In genomic region chr3:12541625-12542024, GRCh38 we compare ENCODE assay signal across 14 cellular contexts. TPM values are rescaled to one million over a fixed set of nuclear protein-coding genes. Genes with fewer than 3 reads are reported as not detected.
DNase-seq lines count a peak whose midpoint lies in the region; ATAC-seq, FAIRE-seq and TF ChIP-seq lines count a peak whose summit lies in the region.
"Had no signal": no experiment of that assay in that cellular context is flagged by ENCODE, and none has a peak within 500 bp of the region (broad histone marks: within the 10 kb centered on the region; RNA-seq: fewer than 3 reads in every experiment).

No MANE protein-coding gene starts in this region.

- no peak overlapping the region for H3K4me2 ChIP-seq in HepG2 (ENCODE audit: low read depth, low read length)

- no peak overlapping the region for H2AFZ ChIP-seq in HepG2 (ENCODE audit: low read length)

- H3K27ac ChIP-seq in HepG2 (ENCODE audit: extremely low read length, insufficient read depth, low read length), result no peak overlapping the region
- H3K27ac ChIP-seq: RWPE1, vagina, VCaP had no signal

- H3K79me2 ChIP-seq in HepG2 (ENCODE audit: insufficient read depth, low read length), result no peaks in the 10 kb centered on the region

- TF ChIP-seq POLR2A in HepG2 (IDR thresholded peaks at IDR 0.05; ENCODE audit: insufficient read depth in 1 of 2, low read depth in 2 of 2, low read length in 2 of 2), result no peak

- H3K27me3 ChIP-seq in H7 (ENCODE audit: control insufficient read depth, insufficient read depth, low read length), result no peaks in the 10 kb centered on the region
- no peaks in the 10 kb centered on the region for H3K27me3 ChIP-seq in HepG2 (ENCODE audit: control insufficient read depth in 1 of 2, insufficient read depth in 2 of 2, low read length in 2 of 2)
- H3K27me3 ChIP-seq: vagina had no signal

- no peak for TF ChIP-seq EP300 in HepG2 (IDR thresholded peaks at IDR 0.05; ENCODE audit: low read depth in 2 of 2, low read length in 2 of 2)
- no peak for TF ChIP-seq EP300 in HepG2 (CRISPR knock-in tag; IDR thresholded peaks at IDR 0.05; ENCODE audit: borderline replicate concordance)

- ATAC-seq in HepG2 (peak; percentile 69), HG02759 (IDR thresholded peaks at IDR 0.05; ENCODE audit: unreplicated experiment) (no peak), GM19351 (IDR thresholded peaks at IDR 0.05; ENCODE audit: unreplicated experiment) (no peak)

- POLR2A ChIA-PET in HepG2 (lab: Yijun Ruan, JAX), result no interaction called here

- H3K9me3 ChIP-seq in HepG2 (ENCODE audit: low read length), result no peaks in the 10 kb centered on the region
- H3K9me3 ChIP-seq: vagina had no signal

- no peak for TF ChIP-seq RAD21 in HepG2 (CRISPR knock-in tag; IDR thresholded peaks at IDR 0.05)

- intact Hi-C loops in HepG2 (cut with micrococcal nuclease; ENCODE audit: unreplicated experiment), result no loop called here

- WGBS in HepG2 (ENCODE audit: low lambda C conversion rate), result 81% methylated on average over 8 of the region's 8 CpGs

- no peak overlapping the region for H3K9ac ChIP-seq in HepG2 (ENCODE audit: insufficient read depth, low read depth, low read length)

- H3K36me3 ChIP-seq in H7 (replicated peaks; ENCODE audit: control insufficient read depth, insufficient read depth, low read length) (no peaks in the 10 kb centered on the region; the same call in 1 of the 2 replicates), HepG2 (replicated peaks in 1 of 2; ENCODE audit: control insufficient read depth in 1 of 2, insufficient read depth in 2 of 2, low read length in 2 of 2) (peaks cover 0 to 6% of the 10 kb centered on the region in 2 experiments; a peak in 1 of 5 replicates)

- H3K4me3 ChIP-seq in AG10803 (ENCODE audit: low read length), result no peak overlapping the region
- no peak overlapping the region for H3K4me3 ChIP-seq in H7 (ENCODE audit: insufficient read depth, low read depth, low read length)
- H3K4me3 ChIP-seq in HepG2 (replicated peaks in 1 of 3; ENCODE audit: insufficient read depth in 1 of 3, low read depth in 2 of 3, low read length in 3 of 3), result no peak overlapping the region
- H3K4me3 ChIP-seq: vagina had no signal

- no peak for FAIRE-seq in HepG2 (lab: Jason Lieb, UNC)
- FAIRE-seq: astrocyte had no signal

- TF ChIP-seq CTCF in AG10803 (conservative IDR thresholded peaks at IDR 0.05; ENCODE audit: low read length), result peak; percentile 39
- peak; percentile 45 for TF ChIP-seq CTCF in HepG2 (CRISPR knock-in tag; IDR thresholded peaks at IDR 0.05)

- no peaks in the 10 kb centered on the region for H4K20me1 ChIP-seq in HepG2 (ENCODE audit: insufficient read depth, low read length)

- in situ Hi-C loops in HepG2 (cut with HindIII; ENCODE audit: extremely low pct_ligation_motif_present, low pct_unique_long_range_greater_than_20kb), result no loop called here

- H3K4me1 ChIP-seq in HepG2 (ENCODE audit: insufficient read depth, low read length), result no peaks in the 10 kb centered on the region
- H3K4me1 ChIP-seq: vagina had no signal

- CTCF ChIA-PET in HepG2 (lab: Yijun Ruan, JAX; ENCODE audit: low intra/inter-chr PET ratio, low total read pairs), result no interaction called here

- DNase-seq in AG10803 (ENCODE audit: low read depth) (no peak), H7 (peak; percentile 59), cerebellar cortex (ENCODE audit: low spot score) (peak; percentile 60), HepG2 (ENCODE audit: low spot score) (no peak), MV-4-11 (lab: John Stamatoyannopoulos, UW) (no peak)
- no peak for DNase-seq in stimulated activated CD4-positive, alpha-beta T cell treated with anti-CD3 and anti-CD28 coated beads, Interleukin-15, amount 100 ng/mL, for 24 hours
- DNase-seq: activated T-cell treated with anti-CD3 and anti-CD28 coated beads, Interleukin-2, amount 50 U/mL, for 1 hour had no signal

- BruUV-seq in HepG2 (replicated peaks; lab: Mats Ljungman, UMichigan), result no TSS peak

RNA-seq across cellular contexts. Expression of gene MKRN2OS, which starts 3.7 kb away (rescaled TPM):
- total RNA-seq in H7 (2014; rRNA removed; shearing (Covaris generic)), result not detected in 2 replicates
- not detected in 2 replicates for total RNA-seq in HepG2 (2016; rRNA removed; fragmentation: Illumina TruSeq; extraction: Trizol)
- total RNA-seq in HepG2 (2016; cell fraction: cytosol; rRNA removed; fragmentation: Illumina TruSeq; extraction: Trizol; ENCODE audit: low read depth), result not detected in 2 replicates
- total RNA-seq in HepG2 (2016; cell fraction: insoluble cytoplasmic fraction; rRNA removed; fragmentation: Illumina TruSeq; extraction: Trizol), result not detected in 2 replicates
- total RNA-seq in HepG2 (2016; cell fraction: membrane; rRNA removed; fragmentation: Illumina TruSeq; extraction: Trizol), result not detected in 2 replicates
- total RNA-seq in HepG2 (2016; cell fraction: nucleus; rRNA removed; fragmentation: Illumina TruSeq; extraction: Trizol), result not detected in 2 replicates
- polyA plus RNA-seq in HepG2 (2011; rRNA removed), result not detected in 2 replicates
- 0.08 TPM in 1 of 2 replicates, not detected in the other for polyA plus RNA-seq in HepG2 (2011; cell fraction: cytosol; rRNA removed)
- polyA plus RNA-seq in HepG2 (2011; cell fraction: nucleus; rRNA removed), result not detected in 2 replicates
- polyA plus RNA-seq in HepG2 (2012), result 0.17 and 0.24 TPM in 2 replicates
- not detected in 2 replicates for polyA plus RNA-seq in HepG2 (2016; cell fraction: cytosol; fragmentation: Illumina TruSeq; extraction: Trizol; ENCODE audit: low read depth)
- polyA plus RNA-seq in HepG2 (2016; cell fraction: insoluble cytoplasmic fraction; fragmentation: Illumina TruSeq; extraction: Trizol; ENCODE audit: low read depth), result not detected in 2 replicates
- not detected in 2 replicates for polyA plus RNA-seq in HepG2 (2016; cell fraction: membrane; fragmentation: Illumina TruSeq; extraction: Trizol; ENCODE audit: low read depth)
- not detected in 2 replicates for polyA plus RNA-seq in HepG2 (2016; cell fraction: nucleus; fragmentation: Illumina TruSeq; extraction: Trizol; ENCODE audit: insufficient read depth, low read depth)
- not detected in 2 replicates for polyA minus RNA-seq in HepG2 (2011; rRNA and poly(A)+ RNA removed; ENCODE audit: low replicate concordance)
- polyA minus RNA-seq in HepG2 (2011; cell fraction: cytosol; rRNA and poly(A)+ RNA removed), result not detected in 2 replicates
- polyA minus RNA-seq in HepG2 (2011; cell fraction: nucleus; rRNA and poly(A)+ RNA removed), result not detected in 2 replicates
- total RNA-seq: vagina had no signal
- polyA plus RNA-seq: CD14-positive monocyte had no signal

RNA-seq across cellular contexts. Expression of gene MKRN2, which starts 15.3 kb away (rescaled TPM):
- total RNA-seq in H7 (2014; rRNA removed; shearing (Covaris generic)), result 29.0 TPM in 2 replicates
- total RNA-seq in HepG2 (2016; rRNA removed; fragmentation: Illumina TruSeq; extraction: Trizol), result 25.5 and 32.8 TPM in 2 replicates
- total RNA-seq in HepG2 (2016; cell fraction: cytosol; rRNA removed; fragmentation: Illumina TruSeq; extraction: Trizol; ENCODE audit: low read depth), result 6.0 and 6.3 TPM in 2 replicates
- total RNA-seq in HepG2 (2016; cell fraction: insoluble cytoplasmic fraction; rRNA removed; fragmentation: Illumina TruSeq; extraction: Trizol), result 26.0 and 33.1 TPM in 2 replicates
- total RNA-seq in HepG2 (2016; cell fraction: membrane; rRNA removed; fragmentation: Illumina TruSeq; extraction: Trizol), result 15.9 and 16.1 TPM in 2 replicates
- 16.1 and 18.3 TPM in 2 replicates for total RNA-seq in HepG2 (2016; cell fraction: nucleus; rRNA removed; fragmentation: Illumina TruSeq; extraction: Trizol)
- polyA plus RNA-seq in HepG2 (2011; rRNA removed), result 33.1 and 34.3 TPM in 2 replicates
- polyA plus RNA-seq in HepG2 (2011; cell fraction: cytosol; rRNA removed), result 37.5 and 39.8 TPM in 2 replicates
- 41.7 and 47.8 TPM in 2 replicates for polyA plus RNA-seq in HepG2 (2011; cell fraction: nucleus; rRNA removed)
- 22.8 and 24.6 TPM in 2 replicates for polyA plus RNA-seq in HepG2 (2012)
- polyA plus RNA-seq in HepG2 (2016; cell fraction: cytosol; fragmentation: Illumina TruSeq; extraction: Trizol; ENCODE audit: low read depth), result 4.6 and 5.8 TPM in 2 replicates
- polyA plus RNA-seq in HepG2 (2016; cell fraction: insoluble cytoplasmic fraction; fragmentation: Illumina TruSeq; extraction: Trizol; ENCODE audit: low read depth), result 33.0 and 34.3 TPM in 2 replicates
- polyA plus RNA-seq in HepG2 (2016; cell fraction: membrane; fragmentation: Illumina TruSeq; extraction: Trizol; ENCODE audit: low read depth), result 8.6 and 9.6 TPM in 2 replicates
- polyA plus RNA-seq in HepG2 (2016; cell fraction: nucleus; fragmentation: Illumina TruSeq; extraction: Trizol; ENCODE audit: insufficient read depth, low read depth), result 25.5 and 25.7 TPM in 2 replicates
- 54.0 and 55.3 TPM in 2 replicates for polyA minus RNA-seq in HepG2 (2011; rRNA and poly(A)+ RNA removed; ENCODE audit: low replicate concordance)
- 20.7 and 21.2 TPM in 2 replicates for polyA minus RNA-seq in HepG2 (2011; cell fraction: cytosol; rRNA and poly(A)+ RNA removed)
- 19.4 and 25.2 TPM in 2 replicates for polyA minus RNA-seq in HepG2 (2011; cell fraction: nucleus; rRNA and poly(A)+ RNA removed)

RNA-seq across cellular contexts. Expression of gene TSEN2, which starts 57.3 kb away (rescaled TPM):
- 17.1 and 19.3 TPM in 2 replicates for total RNA-seq in H7 (2014; rRNA removed; shearing (Covaris generic))
- 16.4 and 17.3 TPM in 2 replicates for total RNA-seq in HepG2 (2016; rRNA removed; fragmentation: Illumina TruSeq; extraction: Trizol)
- total RNA-seq in HepG2 (2016; cell fraction: cytosol; rRNA removed; fragmentation: Illumina TruSeq; extraction: Trizol; ENCODE audit: low read depth), result 8.7 and 13.6 TPM in 2 replicates
- 15.8 and 19.3 TPM in 2 replicates for total RNA-seq in HepG2 (2016; cell fraction: insoluble cytoplasmic fraction; rRNA removed; fragmentation: Illumina TruSeq; extraction: Trizol)
- total RNA-seq in HepG2 (2016; cell fraction: membrane; rRNA removed; fragmentation: Illumina TruSeq; extraction: Trizol), result 9.1 and 9.4 TPM in 2 replicates
- 21.4 and 24.3 TPM in 2 replicates for total RNA-seq in HepG2 (2016; cell fraction: nucleus; rRNA removed; fragmentation: Illumina TruSeq; extraction: Trizol)
- 11.0 and 11.5 TPM in 2 replicates for polyA plus RNA-seq in HepG2 (2011; rRNA removed)
- 3.9 and 4.1 TPM in 2 replicates for polyA plus RNA-seq in HepG2 (2011; cell fraction: cytosol; rRNA removed)
- 14.2 and 17.5 TPM in 2 replicates for polyA plus RNA-seq in HepG2 (2011; cell fraction: nucleus; rRNA removed)
- polyA plus RNA-seq in HepG2 (2012), result 8.1 and 9.3 TPM in 2 replicates
- polyA plus RNA-seq in HepG2 (2016; cell fraction: cytosol; fragmentation: Illumina TruSeq; extraction: Trizol; ENCODE audit: low read depth), result 2.0 and 2.5 TPM in 2 replicates
- 13.0 and 13.8 TPM in 2 replicates for polyA plus RNA-seq in HepG2 (2016; cell fraction: insoluble cytoplasmic fraction; fragmentation: Illumina TruSeq; extraction: Trizol; ENCODE audit: low read depth)
- polyA plus RNA-seq in HepG2 (2016; cell fraction: membrane; fragmentation: Illumina TruSeq; extraction: Trizol; ENCODE audit: low read depth), result 2.9 and 4.2 TPM in 2 replicates
- 28.7 and 33.4 TPM in 2 replicates for polyA plus RNA-seq in HepG2 (2016; cell fraction: nucleus; fragmentation: Illumina TruSeq; extraction: Trizol; ENCODE audit: insufficient read depth, low read depth)
- 19.0 and 68.2 TPM in 2 replicates for polyA minus RNA-seq in HepG2 (2011; rRNA and poly(A)+ RNA removed; ENCODE audit: low replicate concordance)
- polyA minus RNA-seq in HepG2 (2011; cell fraction: cytosol; rRNA and poly(A)+ RNA removed), result 5.5 and 5.6 TPM in 2 replicates
- polyA minus RNA-seq in HepG2 (2011; cell fraction: nucleus; rRNA and poly(A)+ RNA removed), result 27.9 and 34.7 TPM in 2 replicates

Comparison
In these comparisons a context has a peak if more than half of its experiments do, and no peak if none do; other contexts are left out.
1. DNase-seq: peak in H7 (single experiment) and cerebellar cortex (single experiment); none in AG10803 (single experiment), HepG2 (single experiment), stimulated activated CD4-positive, alpha-beta T cell treated with anti-CD3 and anti-CD28 coated beads, Interleukin-15, amount 100 ng/mL, for 24 hours (single experiment) and MV-4-11 (single experiment).